In genomic region chr13:50365683-50366391, GRCh38 we compare ENCODE assay signal across 7 cellular contexts.
DNase-seq lines count a peak whose midpoint lies in the region; ATAC-seq and TF ChIP-seq lines count a peak whose summit lies in the region.

No MANE protein-coding gene starts in this region.

- intact Hi-C loops in PC-9 (cut with micrococcal nuclease; ENCODE audit: unreplicated experiment) (loop anchor here (2.0 kb wide), 1 partner anchor 47 kb away; no protein-coding TSS in a partner anchor), spleen (cut with DNase I; ENCODE audit: low total_unique reads) (no loop called here)

- peaks cover 18% of the 10 kb centered on the region for H3K4me1 Mint-ChIP-seq in brain

- ATAC-seq in GM19395 (IDR thresholded peaks at IDR 0.05; ENCODE audit: unreplicated experiment) = peak; percentile 75
- peak; percentile 44 for ATAC-seq in HG03280 (IDR thresholded peaks at IDR 0.05; ENCODE audit: unreplicated experiment)
- ATAC-seq in GM19328 (IDR thresholded peaks at IDR 0.05; ENCODE audit: unreplicated experiment) = no peak

- POLR2A ChIA-PET in PC-9 (lab: Charles Lee; ENCODE audit: unreplicated experiment) = interaction anchor here (0.5 kb wide), 1 partner anchor 211 kb away, joined by 10 read pairs; no protein-coding TSS in a partner anchor

- peak overlapping the region; percentile 77 for H3K4me2 ChIP-seq in PC-9

- peak overlapping the region; percentile 45 for H3K4me3 ChIP-seq in PC-9
- peak overlapping the region in 1 of 8 donors; percentile 41 for H3K4me3 ChIP-seq in spleen

- H3K27ac ChIP-seq in PC-9 = peak overlapping the region; percentile 95
- peak overlapping the region; percentile 11 to 80 (median 58) for H3K27ac ChIP-seq in spleen

- no peaks in the 10 kb centered on the region for H3K36me3 Mint-ChIP-seq in brain

- H3K9me3 Mint-ChIP-seq in brain = no peaks in the 10 kb centered on the region

- no peaks in the 10 kb centered on the region for H3K79me2 ChIP-seq in PC-9 (ENCODE audit: low read depth)

- no peaks in the 10 kb centered on the region for H3K9me3 ChIP-seq in PC-9 (ENCODE audit: insufficient read depth, low read depth)
- no peaks in the 10 kb centered on the region for H3K9me3 ChIP-seq in spleen

- peaks cover 21% of the 10 kb centered on the region for H3F3A ChIP-seq in PC-9 (ENCODE audit: insufficient read depth, low read depth)

- 61 to 82% (median 67%) methylated on average over 8 of the region's 8 CpGs for WGBS in spleen, 5 donors

- TF ChIP-seq POLR2A in spleen (IDR thresholded peaks at IDR 0.05) = no peak

- peak; percentile 73 to 93 for DNase-seq in PC-9
- no peak for DNase-seq in spleen
- DNase-seq in NCI-H1436 treated with DMSO at 0.1 percent for 48 hours (lab: John Stamatoyannopoulos, UW) = no peak

- BruUV-seq in PC-9 (replicated peaks; lab: Mats Ljungman, UMichigan) = no TSS peak

- H3K9me2 ChIP-seq in PC-9 (ENCODE audit: insufficient read depth) = no peaks in the 10 kb centered on the region

- no peaks in the 10 kb centered on the region for H4K20me1 ChIP-seq in PC-9 (ENCODE audit: insufficient read depth)

- no peak overlapping the region for H3K4me3 Mint-ChIP-seq in brain

- H3K27me3 ChIP-seq in PC-9 (ENCODE audit: insufficient read depth, low read depth) (no peaks in the 10 kb centered on the region), spleen (replicated peaks in 1 of 7) (no peaks in the 10 kb centered on the region)

- H3K4me1 ChIP-seq in PC-9 (replicated peaks; ENCODE audit: insufficient read depth) (peaks cover 31% of the 10 kb centered on the region), spleen (peaks cover 0 to 41% (median 21%) of the 10 kb centered on the region in 6 donors)

- no peak for TF ChIP-seq CTCF in PC-9 (conservative IDR thresholded peaks at IDR 0.05)
- TF ChIP-seq CTCF in brain (conservative IDR thresholded peaks at IDR 0.05) = no peak
- TF ChIP-seq CTCF in spleen (IDR thresholded peaks at IDR 0.05 in 8 of 11, conservative IDR thresholded peaks at IDR 0.05 in 3 of 11) = no peak

- peak overlapping the region; percentile 67 for H2AFZ ChIP-seq in PC-9

- H3K36me3 ChIP-seq in PC-9 (ENCODE audit: low read depth) = no peaks in the 10 kb centered on the region
- H3K36me3 ChIP-seq in spleen = no peaks in the 10 kb centered on the region

- CTCF ChIA-PET in PC-9 (lab: Charles Lee) = no interaction called here

- H3K27ac Mint-ChIP-seq in brain = peak overlapping the region in 3 of 5 experiments; percentile 4 to 58 (median 8)

- H3K27me3 Mint-ChIP-seq in brain = no peaks in the 10 kb centered on the region

Comparison
In these comparisons a context has a peak if more than half of its experiments do, and no peak if none do; other contexts are left out.
1. DNase-seq: peak in PC-9 (2 of 2); none in spleen (single experiment) and NCI-H1436 treated with DMSO at 0.1 percent for 48 hours (single experiment).